In genomic region chr7:108222236-108222892, GRCh38 we compare ENCODE assay signal across 14 cellular contexts.
A peak's percentile ranks its signal among the peaks of the same experiment; 100 is the strongest.
DNase-seq lines count a peak whose midpoint lies in the region; ATAC-seq and TF ChIP-seq lines count a peak whose summit lies in the region.
"Had no signal": no experiment of that assay in that cellular context is flagged by ENCODE, and none has a peak within 500 bp of the region (broad histone marks: within the 10 kb centered on the region; RNA-seq: fewer than 3 reads in every experiment).

No MANE protein-coding gene starts in this region.

- H3K27ac Mint-ChIP-seq in MCF 10A (ENCODE audit: low read depth, unreplicated experiment) = no peak overlapping the region
- H3K27ac Mint-ChIP-seq in WTC11 = no peak overlapping the region
- no peak overlapping the region for H3K27ac Mint-ChIP-seq in immature natural killer cell
- H3K27ac Mint-ChIP-seq: activated CD4-positive, alpha-beta T cell treated with anti-CD3 and anti-CD28 coated beads for 36 hours had no signal

- H3K4me1 Mint-ChIP-seq in MCF 10A (ENCODE audit: insufficient read depth, unreplicated experiment) = peaks cover 5% of the 10 kb centered on the region
- H3K4me1 Mint-ChIP-seq in WTC11 = peaks cover 8% of the 10 kb centered on the region
- no peaks in the 10 kb centered on the region for H3K4me1 Mint-ChIP-seq in immature natural killer cell
- H3K4me1 Mint-ChIP-seq: activated CD4-positive, alpha-beta T cell treated with anti-CD3 and anti-CD28 coated beads for 36 hours had no signal

- no peak overlapping the region for H3K4me3 ChIP-seq in breast epithelium
- H3K4me3 ChIP-seq in fibroblast of villous mesenchyme (ENCODE audit: low read depth, low read length) = no peak overlapping the region
- no peak overlapping the region for H3K4me3 ChIP-seq in subcutaneous abdominal adipose tissue (ENCODE audit: low read depth in 1 of 5, low read length in 5 of 5)
- H3K4me3 ChIP-seq in aorta (ENCODE audit: low read length in 2 of 2) = no peak overlapping the region
- H3K4me3 ChIP-seq: upper lobe of left lung had no signal

- H3K4me3 Mint-ChIP-seq in MCF 10A (ENCODE audit: unreplicated experiment) = no peak overlapping the region
- no peak overlapping the region for H3K4me3 Mint-ChIP-seq in WTC11
- H3K4me3 Mint-ChIP-seq in immature natural killer cell = no peak overlapping the region
- H3K4me3 Mint-ChIP-seq: activated CD4-positive, alpha-beta T cell treated with anti-CD3 and anti-CD28 coated beads for 36 hours; activated T-cell treated with anti-CD3 and anti-CD28 coated beads, Interleukin-2, amount 50 U/mL, for 4 hours had no signal

- H3K9me3 Mint-ChIP-seq in MCF 10A (ENCODE audit: unreplicated experiment) (no peaks in the 10 kb centered on the region), WTC11 (peaks cover 31% of the 10 kb centered on the region), immature natural killer cell (peaks cover 0 to 2% (median 0%) of the 10 kb centered on the region in 6 donors)
- H3K9me3 Mint-ChIP-seq: activated T-cell treated with anti-CD3 and anti-CD28 coated beads, Interleukin-2, amount 50 U/mL, for 4 hours had no signal

- H3K4me1 ChIP-seq in breast epithelium (no peaks in the 10 kb centered on the region), subcutaneous abdominal adipose tissue (ENCODE audit: control insufficient read depth in 5 of 5, insufficient read depth in 5 of 5, low read length in 5 of 5) (peaks cover 0 to 15% (median 7%) of the 10 kb centered on the region in 5 donors), aorta (ENCODE audit: control insufficient read depth in 1 of 2, insufficient read depth in 2 of 2, low read length in 2 of 2) (no peaks in the 10 kb centered on the region)
- H3K4me1 ChIP-seq: upper lobe of left lung had no signal

- no peak overlapping the region for H3K27ac ChIP-seq in breast epithelium
- peak overlapping the region; percentile 65 for H3K27ac ChIP-seq in subcutaneous abdominal adipose tissue (ENCODE audit: low read depth, low read length)
- no peak overlapping the region for H3K27ac ChIP-seq in aorta (ENCODE audit: low read depth in 1 of 2, low read length in 2 of 2)
- H3K27ac ChIP-seq: upper lobe of left lung had no signal

- H3K27me3 ChIP-seq in breast epithelium (no peaks in the 10 kb centered on the region), subcutaneous abdominal adipose tissue (ENCODE audit: control insufficient read depth in 5 of 5, insufficient read depth in 4 of 5, low read length in 5 of 5) (no peaks in the 10 kb centered on the region), aorta (ENCODE audit: control insufficient read depth in 1 of 2, insufficient read depth in 2 of 2, low read length in 1 of 2) (no peaks in the 10 kb centered on the region)
- H3K27me3 ChIP-seq: upper lobe of left lung had no signal

- CTCF ChIA-PET in MCF 10A (lab: Yijun Ruan, JAX) = no interaction called here
- CTCF ChIA-PET in WTC11 (lab: Charles Lee) = interaction anchor here (0.7 to 1.2 kb wide), 4 partner anchors 14 to 275 kb away, joined by 3 read pairs; no protein-coding TSS in a partner anchor

- H3K27me3 Mint-ChIP-seq in MCF 10A (ENCODE audit: insufficient read depth, unreplicated experiment) = no peaks in the 10 kb centered on the region
- no peaks in the 10 kb centered on the region for H3K27me3 Mint-ChIP-seq in WTC11 (ENCODE audit: low read depth)
- peaks cover 0 to 4% (median 3%) of the 10 kb centered on the region in 3 donors for H3K27me3 Mint-ChIP-seq in immature natural killer cell (ENCODE audit: low read depth in 3 of 3)

- ATAC-seq in WTC11 (peak; percentile 84), aorta (ENCODE audit: low FRiP score) (no peak)
- ATAC-seq: activated CD4-positive, alpha-beta T cell treated with anti-CD3 and anti-CD28 coated beads for 36 hours; activated T-cell treated with anti-CD3 and anti-CD28 coated beads, Interleukin-2, amount 50 U/mL, for 4 hours had no signal

- intact Hi-C loops in MCF 10A (cut with micrococcal nuclease) (no loop called here), breast epithelium (cut with DNase I; ENCODE audit: low total_unique reads) (no loop called here), aorta (cut with DNase I) (no loop called here)

- H3K9ac ChIP-seq in subcutaneous abdominal adipose tissue (ENCODE audit: low read length in 5 of 5) = peak overlapping the region in 1 of 5 donors; percentile 1

- H3K36me3 ChIP-seq in breast epithelium = no peaks in the 10 kb centered on the region
- H3K36me3 ChIP-seq in subcutaneous abdominal adipose tissue (ENCODE audit: control insufficient read depth in 5 of 5, insufficient read depth in 5 of 5, low read length in 5 of 5) = no peaks in the 10 kb centered on the region
- H3K36me3 ChIP-seq in aorta (ENCODE audit: control insufficient read depth in 1 of 2, insufficient read depth in 2 of 2, low read length in 1 of 2) = no peaks in the 10 kb centered on the region
- H3K36me3 ChIP-seq: upper lobe of left lung had no signal

- POLR2A ChIA-PET in MCF 10A (lab: Yijun Ruan, JAX) (interaction anchor here (0.6 to 0.7 kb wide), 2 partner anchors 23 to 30 kb away, joined by 3 to 5 read pairs; no protein-coding TSS in a partner anchor), WTC11 (lab: Charles Lee) (no interaction called here)

- H3K36me3 Mint-ChIP-seq in MCF 10A (ENCODE audit: insufficient read depth, unreplicated experiment) = no peaks in the 10 kb centered on the region
- H3K36me3 Mint-ChIP-seq in WTC11 = peaks cover 3% of the 10 kb centered on the region; the same call in 1 of the 2 replicates
- H3K36me3 Mint-ChIP-seq in immature natural killer cell = no peaks in the 10 kb centered on the region

- TF ChIP-seq CTCF in MCF 10A (IDR thresholded peaks at IDR 0.05; ENCODE audit: unreplicated experiment) (no peak), breast epithelium (IDR thresholded peaks at IDR 0.05) (no peak), WTC11 (IDR thresholded peaks at IDR 0.05) (no peak), fibroblast of villous mesenchyme (IDR thresholded peaks at IDR 0.05; ENCODE audit: insufficient read depth, low read depth, low read length) (no peak)

- no peaks in the 10 kb centered on the region for H3K9me3 ChIP-seq in breast epithelium
- no peaks in the 10 kb centered on the region for H3K9me3 ChIP-seq in subcutaneous abdominal adipose tissue (ENCODE audit: control insufficient read depth in 5 of 5, low read length in 5 of 5)
- H3K9me3 ChIP-seq in aorta (ENCODE audit: control insufficient read depth, low read length) = no peaks in the 10 kb centered on the region
- H3K9me3 ChIP-seq: upper lobe of left lung had no signal

- peak; percentile 32 for DNase-seq in MCF 10A (ENCODE audit: unreplicated experiment)
- no peak for DNase-seq in breast epithelium (ENCODE audit: low spot score in 2 of 2)
- peak; percentile 20 for DNase-seq in WTC11 (ENCODE audit: low spot score)
- DNase-seq in fibroblast of villous mesenchyme (ENCODE audit: low read depth) = peak; percentile 17
- DNase-seq in D341Med (ENCODE audit: low spot score) = no peak
- DNase-seq in aorta = no peak
- DNase-seq in immature natural killer cell = no peak
- DNase-seq: ACHN; activated CD4-positive, alpha-beta T cell treated with anti-CD3 and anti-CD28 coated beads for 36 hours; activated T-cell treated with anti-CD3 and anti-CD28 coated beads, Interleukin-2, amount 50 U/mL, for 4 hours; DND-41; stimulated activated CD8-positive, alpha-beta memory T cell treated with anti-CD3 and anti-CD28 coated beads, Interleukin-4, amount 100 ng/mL, for 48 hours; upper lobe of left lung had no signal

- WGBS in aorta, 2 donors = 47 to 56% methylated on average over 7 of the region's 7 CpGs

- no peak for TF ChIP-seq POLR2A in breast epithelium (IDR thresholded peaks at IDR 0.05)

- no TSS peak for BruUV-seq in MCF 10A (replicated peaks; lab: Mats Ljungman, UMichigan)

TF ChIP-seq in WTC11, 78 proteins besides CTCF, POLR2A, EP300 and RAD21:
- TF ChIP-seq SP1 (CRISPR knock-in tag; conservative IDR thresholded peaks at IDR 0.05) (0 out of 2 replicates have a peak, but pooled peaks have one; percentile 19), NFYB (CRISPR knock-in tag; conservative IDR thresholded peaks at IDR 0.05; ENCODE audit: low read depth) (no peak), USF2 (CRISPR knock-in tag; IDR thresholded peaks at IDR 0.05) (no peak)
TF ChIP-seq in WTC11: peak in this region for 1.

Comparison
In these comparisons a context has a peak if more than half of its experiments do, and no peak if none do; other contexts are left out.
1. DNase-seq: peak in MCF 10A (single experiment), WTC11 (single experiment) and fibroblast of villous mesenchyme (single experiment); none in breast epithelium (0 of 2), D341Med (single experiment), aorta (0 of 2) and immature natural killer cell (0 of 3).